29 cellular contexts compared by ENCODE assay signal in genomic region chr3:188380722-188381121, GRCh38.
"Had no signal": no experiment of that assay in that cellular context is flagged by ENCODE, and none has a peak within 500 bp of the region (broad histone marks: within the 10 kb centered on the region; RNA-seq: fewer than 3 reads in every experiment).

No MANE protein-coding gene starts in this region.

- H3K27ac ChIP-seq: brain microvascular endothelial cell, SJSA1 had no signal

- H3K4me3 ChIP-seq: SJSA1 had no signal

- ATAC-seq: activated CD8-positive, alpha-beta memory T cell treated with anti-CD3 and anti-CD28 coated beads, Interleukin-2, amount 10 ng/mL, durations not matched to agents 7 days and 5 days; activated T-cell treated with anti-CD3 and anti-CD28 coated beads, Interleukin-2, amount 50 U/mL, for 72 hours; activated T-helper 17 cell treated with anti-CD3 and anti-CD28 coated beads, Interleukin-2, amount 50 U/mL, for 72 hours; Panc1; WTC11 had no signal

- DNase-seq: activated CD4-positive, alpha-beta memory T cell treated with anti-CD3 and anti-CD28 coated beads, Interleukin-2, amount 10 ng/mL, durations not matched to agents 7 days and 5 days; activated CD4-positive, alpha-beta T cell treated with anti-CD3 and anti-CD28 coated beads for 48 hours; activated CD4-positive, CD25-positive, alpha-beta regulatory T cell treated with anti-CD3 and anti-CD28 coated beads, Interleukin-2, amount 50 U/mL, for 72 hours; activated CD8-positive, alpha-beta memory T cell treated with anti-CD3 and anti-CD28 coated beads for 24 hours; activated CD8-positive, alpha-beta memory T cell treated with anti-CD3 and anti-CD28 coated beads, Interleukin-2, amount 10 ng/mL, durations not matched to agents 7 days and 5 days; activated CD8-positive, alpha-beta memory T cell treated with anti-CD3 and anti-CD28 coated beads, Interleukin-2, amount 50 U/mL, for 48 hours; activated effector memory CD4-positive, alpha-beta T cell treated with anti-CD3 and anti-CD28 coated beads, Interleukin-2, amount 50 U/mL, for 16 hours; activated naive CD4-positive, alpha-beta T cell; activated naive CD4-positive, alpha-beta T cell treated with anti-CD3 and anti-CD28 coated beads, Interleukin-2, amount 50 U/mL, for 16 hours; activated naive CD8-positive, alpha-beta T cell treated with anti-CD3 and anti-CD28 coated beads for 36 hours; activated T-cell treated with anti-CD3 and anti-CD28 coated beads, Interleukin-2, amount 50 U/mL, for 72 hours; amniotic stem cell; aorta; brain microvascular endothelial cell; central memory CD4-positive, alpha-beta T cell; Karpas-422; NCI-H1105 treated with DMSO at 0.1 percent for 48 hours; NCI-H1436 treated with DMSO at 0.1 percent for 48 hours; NCI-H1694 treated with DMSO at 0.1 percent for 48 hours; NCI-H2029; NCI-H345; NCI-H524 treated with DMSO at 0.1 percent for 48 hours; RPMI8226; SHP77 treated with DMSO at 0.1 percent for 48 hours; SK-N-SH had no signal

- H3K9me3 ChIP-seq: SJSA1, SK-N-SH had no signal

- H3K36me3 ChIP-seq: brain microvascular endothelial cell had no signal

- H3K4me1 ChIP-seq: SJSA1 had no signal

- H3K27me3 ChIP-seq: brain microvascular endothelial cell, SJSA1 had no signal
